ENCODE assay signal across 15 cellular contexts in genomic region chr19:18424890-18425514, GRCh38. TPM values are rescaled to one million over a fixed set of nuclear protein-coding genes. Genes with fewer than 3 reads are reported as not detected.
DNase-seq lines count a peak whose midpoint lies in the region; ATAC-seq and TF ChIP-seq lines count a peak whose summit lies in the region.
"Had no signal": no experiment of that assay in that cellular context is flagged by ENCODE, and none has a peak within 500 bp of the region (broad histone marks: within the 10 kb centered on the region; RNA-seq: fewer than 3 reads in every experiment).

No MANE protein-coding gene starts in this region.

- H4K91ac ChIP-seq in mesenchymal stem cell (ENCODE audit: low read length): no peak overlapping the region

- no peak overlapping the region for H4K8ac ChIP-seq in mesenchymal stem cell (ENCODE audit: low read length)

- DNase-seq in activated CD8-positive, alpha-beta memory T cell treated with anti-CD3 and anti-CD28 coated beads, Interleukin-2, amount 10 ng/mL, durations not matched to agents 7 days and 5 days: peak; percentile 39
- no peak for DNase-seq in activated CD8-positive, alpha-beta memory T cell treated with anti-CD3 and anti-CD28 coated beads, Interleukin-2, amount 50 U/mL, for 4 hours
- DNase-seq in activated CD4-positive, alpha-beta memory T cell treated with anti-CD3 and anti-CD28 coated beads, Interleukin-2, amount 10 ng/mL, durations not matched to agents 7 days and 5 days: no peak
- DNase-seq in mesenchymal stem cell (no peak), NCI-H1105 treated with DMSO at 0.1 percent for 48 hours (lab: John Stamatoyannopoulos, UW) (no peak), GM10266 (ENCODE audit: extremely low spot score) (no peak)
- DNase-seq in NK-92 treated with Interleukin-12 subunit alpha and Interleukin-12 subunit beta, amount 100 ng/mL, for 24 hours (lab: John Stamatoyannopoulos, UW): no peak
- DNase-seq: activated CD4-positive, alpha-beta T cell treated with anti-CD3 and anti-CD28 coated beads, Interleukin-2, amount 50 U/mL, for 48 hours; naive B cell; NCI-H2227 treated with DMSO at 0.1 percent for 48 hours; SJCRH30; stimulated activated CD4-positive, alpha-beta T cell treated with anti-CD3 and anti-CD28 coated beads, Interleukin-12 subunit alpha, Interleukin-12 subunit beta, amount 100 ng/mL, for 4 hours had no signal

- H2BK5ac ChIP-seq in mesenchymal stem cell (ENCODE audit: low read depth, low read length, poor library complexity, severe bottlenecking): no peak overlapping the region

- no peak overlapping the region for H3K4me2 ChIP-seq in mesenchymal stem cell (ENCODE audit: low read length, poor library complexity, severe bottlenecking)

- no peaks in the 10 kb centered on the region for H3K27me3 Mint-ChIP-seq in activated CD8-positive, alpha-beta memory T cell treated with anti-CD3 and anti-CD28 coated beads, Interleukin-2, amount 10 ng/mL, durations not matched to agents 7 days and 5 days
- H3K27me3 Mint-ChIP-seq in activated CD4-positive, alpha-beta memory T cell treated with anti-CD3 and anti-CD28 coated beads, Interleukin-2, amount 10 ng/mL, durations not matched to agents 7 days and 5 days: no peaks in the 10 kb centered on the region

- H3K4me3 Mint-ChIP-seq in activated CD8-positive, alpha-beta memory T cell treated with anti-CD3 and anti-CD28 coated beads, Interleukin-2, amount 10 ng/mL, durations not matched to agents 7 days and 5 days: no peak overlapping the region
- no peak overlapping the region for H3K4me3 Mint-ChIP-seq in activated CD4-positive, alpha-beta memory T cell treated with anti-CD3 and anti-CD28 coated beads, Interleukin-2, amount 10 ng/mL, durations not matched to agents 7 days and 5 days
- H3K4me3 Mint-ChIP-seq: naive B cell had no signal

- H3K9me3 ChIP-seq in mesenchymal stem cell (ENCODE audit: control insufficient read depth, low read length) (no peaks in the 10 kb centered on the region), thymus (ENCODE audit: control insufficient read depth) (no peaks in the 10 kb centered on the region)
- H3K9me3 ChIP-seq: left lung, SJCRH30 had no signal

- no peak overlapping the region for H2AFZ ChIP-seq in mesenchymal stem cell (ENCODE audit: low read depth, low read length)

- no peak overlapping the region for H3K14ac ChIP-seq in mesenchymal stem cell (ENCODE audit: low read length in 2 of 2)

- no peak for ATAC-seq in activated CD8-positive, alpha-beta memory T cell treated with anti-CD3 and anti-CD28 coated beads, Interleukin-2, amount 10 ng/mL, durations not matched to agents 7 days and 5 days
- ATAC-seq: left lung had no signal

- peaks cover 12% of the 10 kb centered on the region for H3K36me3 Mint-ChIP-seq in activated CD8-positive, alpha-beta memory T cell treated with anti-CD3 and anti-CD28 coated beads, Interleukin-2, amount 10 ng/mL, durations not matched to agents 7 days and 5 days
- peaks cover 17% of the 10 kb centered on the region for H3K36me3 Mint-ChIP-seq in activated CD4-positive, alpha-beta memory T cell treated with anti-CD3 and anti-CD28 coated beads, Interleukin-2, amount 10 ng/mL, durations not matched to agents 7 days and 5 days (ENCODE audit: low read depth)
- H3K36me3 Mint-ChIP-seq: naive B cell had no signal

- no peak overlapping the region for H3K18ac ChIP-seq in mesenchymal stem cell (ENCODE audit: low read depth in 1 of 2, low read length in 2 of 2)

- peak overlapping the region in 1 of 2 experiments; percentile 6 for H2BK12ac ChIP-seq in mesenchymal stem cell (ENCODE audit: low read length in 2 of 2)

- no peak for TF ChIP-seq CTCF in GM10266 (IDR thresholded peaks at IDR 0.05; ENCODE audit: control insufficient read depth, insufficient read depth, low read depth, missing control alignments)

- no peak overlapping the region for H2BK120ac ChIP-seq in mesenchymal stem cell (ENCODE audit: low read depth, low read length)

- H3K27me3 ChIP-seq in mesenchymal stem cell (ENCODE audit: control insufficient read depth in 1 of 2, insufficient read depth in 1 of 2, low read length in 2 of 2): no peaks in the 10 kb centered on the region
- no peaks in the 10 kb centered on the region for H3K27me3 ChIP-seq in thymus (ENCODE audit: control insufficient read depth, insufficient read depth)
- H3K27me3 ChIP-seq: SJCRH30 had no signal

- no peak overlapping the region for H2AK5ac ChIP-seq in mesenchymal stem cell (ENCODE audit: low read length, severe bottlenecking)

- H3K4me3 ChIP-seq in mesenchymal stem cell (ENCODE audit: insufficient read depth in 1 of 2, low read depth in 1 of 2, low read length in 2 of 2): no peak overlapping the region
- no peak overlapping the region for H3K4me3 ChIP-seq in thymus (ENCODE audit: low read length)
- H3K4me3 ChIP-seq: left lung, SJCRH30 had no signal

- no peak overlapping the region for H2BK15ac ChIP-seq in mesenchymal stem cell (ENCODE audit: low read depth, poor library complexity, severe bottlenecking)

- peak overlapping the region; percentile 77 for H3K9ac ChIP-seq in mesenchymal stem cell (ENCODE audit: low read length)

- POLR2A ChIA-PET in activated CD4-positive, alpha-beta memory T cell treated with anti-CD3 and anti-CD28 coated beads, Interleukin-2, amount 10 ng/mL, durations not matched to agents 7 days and 5 days (lab: Charles Lee): no interaction called here

- H3K79me1 ChIP-seq in mesenchymal stem cell (replicated peaks; ENCODE audit: low read length, poor library complexity, severe bottlenecking): peaks cover 5% of the 10 kb centered on the region

- H3K36me3 ChIP-seq in mesenchymal stem cell (ENCODE audit: control insufficient read depth in 1 of 2, insufficient read depth in 2 of 2, low read depth in 1 of 2, low read length in 2 of 2): peaks cover 0 to 36% of the 10 kb centered on the region in 2 experiments
- H3K36me3 ChIP-seq in thymus (ENCODE audit: control insufficient read depth, insufficient read depth): no peaks in the 10 kb centered on the region
- H3K36me3 ChIP-seq: SJCRH30 had no signal

- H3K23ac ChIP-seq in mesenchymal stem cell (ENCODE audit: low read length in 2 of 2): no peak overlapping the region

- no peak overlapping the region for H3K27ac Mint-ChIP-seq in activated CD8-positive, alpha-beta memory T cell treated with anti-CD3 and anti-CD28 coated beads, Interleukin-2, amount 10 ng/mL, durations not matched to agents 7 days and 5 days
- H3K27ac Mint-ChIP-seq in activated CD4-positive, alpha-beta memory T cell treated with anti-CD3 and anti-CD28 coated beads, Interleukin-2, amount 10 ng/mL, durations not matched to agents 7 days and 5 days: peak overlapping the region; percentile 23

- H3K4me1 Mint-ChIP-seq in activated CD8-positive, alpha-beta memory T cell treated with anti-CD3 and anti-CD28 coated beads, Interleukin-2, amount 10 ng/mL, durations not matched to agents 7 days and 5 days: peaks cover 71% of the 10 kb centered on the region
- peaks cover 71% of the 10 kb centered on the region for H3K4me1 Mint-ChIP-seq in activated CD4-positive, alpha-beta memory T cell treated with anti-CD3 and anti-CD28 coated beads, Interleukin-2, amount 10 ng/mL, durations not matched to agents 7 days and 5 days

- WGBS in mesenchymal stem cell: 92% methylated on average over 16 of the region's 17 CpGs
- 94% methylated on average over 17 of the region's 17 CpGs for WGBS in thymus

- H3K9me3 Mint-ChIP-seq in activated CD8-positive, alpha-beta memory T cell treated with anti-CD3 and anti-CD28 coated beads, Interleukin-2, amount 10 ng/mL, durations not matched to agents 7 days and 5 days (ENCODE audit: low read depth): no peaks in the 10 kb centered on the region
- no peaks in the 10 kb centered on the region for H3K9me3 Mint-ChIP-seq in activated CD4-positive, alpha-beta memory T cell treated with anti-CD3 and anti-CD28 coated beads, Interleukin-2, amount 10 ng/mL, durations not matched to agents 7 days and 5 days
- H3K9me3 Mint-ChIP-seq: naive B cell had no signal

- H3K27ac ChIP-seq in mesenchymal stem cell (ENCODE audit: low read length, poor library complexity, severe bottlenecking): no peak overlapping the region
- H3K27ac ChIP-seq in thymus (ENCODE audit: low read depth): peak overlapping the region; percentile 20
- H3K27ac ChIP-seq: HL-60, SJCRH30 had no signal

- H3K4ac ChIP-seq in mesenchymal stem cell (ENCODE audit: low read depth in 1 of 2, low read length in 2 of 2): no peak overlapping the region

- CTCF ChIA-PET in activated CD8-positive, alpha-beta memory T cell treated with anti-CD3 and anti-CD28 coated beads, Interleukin-2, amount 10 ng/mL, durations not matched to agents 7 days and 5 days (lab: Charles Lee): interaction anchor here (17.3 kb wide), 1 partner anchor 37 kb away, joined by 278 read pairs; the partner anchor contains the start of gene GDF15
- CTCF ChIA-PET in activated CD4-positive, alpha-beta memory T cell treated with anti-CD3 and anti-CD28 coated beads, Interleukin-2, amount 10 ng/mL, durations not matched to agents 7 days and 5 days (lab: Charles Lee): no interaction called here

- peaks cover 74% of the 10 kb centered on the region for H3K4me1 ChIP-seq in mesenchymal stem cell (ENCODE audit: control insufficient read depth, insufficient read depth, low read depth, low read length)
- H3K4me1 ChIP-seq in thymus (ENCODE audit: control insufficient read depth, insufficient read depth, low read length): peaks cover 28% of the 10 kb centered on the region

RNA-seq across cellular contexts. Expression of gene SSBP4, which starts 5.8 kb away (rescaled TPM):
- total RNA-seq in activated CD8-positive, alpha-beta memory T cell treated with anti-CD3 and anti-CD28 coated beads, Interleukin-2, amount 10 ng/mL, durations not matched to agents 7 days and 5 days: 100 to 1,000 TPM; 197 to 247 TPM
- 100 to 1,000 TPM; 140 to 153 TPM for total RNA-seq in activated CD4-positive, alpha-beta memory T cell treated with anti-CD3 and anti-CD28 coated beads, Interleukin-2, amount 10 ng/mL, durations not matched to agents 7 days and 5 days
- polyA plus RNA-seq in mesenchymal stem cell (2013, experiment 1 of 2): 88.5 TPM
- 97.4 TPM for polyA plus RNA-seq in mesenchymal stem cell (2013, experiment 2 of 2)
- polyA plus RNA-seq in thymus: 50.3 TPM

RNA-seq across cellular contexts. Expression of gene ISYNA1, which starts 12.9 kb away (rescaled TPM):
- total RNA-seq in activated CD8-positive, alpha-beta memory T cell treated with anti-CD3 and anti-CD28 coated beads, Interleukin-2, amount 10 ng/mL, durations not matched to agents 7 days and 5 days: 10 to 100 TPM; 29.6 to 30.0 TPM
- 10 to 100 TPM; 16.7 to 18.0 TPM for total RNA-seq in activated CD4-positive, alpha-beta memory T cell treated with anti-CD3 and anti-CD28 coated beads, Interleukin-2, amount 10 ng/mL, durations not matched to agents 7 days and 5 days
- polyA plus RNA-seq in mesenchymal stem cell (2013, experiment 1 of 2): 83.2 TPM
- 85.1 TPM for polyA plus RNA-seq in mesenchymal stem cell (2013, experiment 2 of 2)
- polyA plus RNA-seq in thymus: 66.1 TPM

RNA-seq across cellular contexts. Expression of gene LRRC25, which starts 27.6 kb away (rescaled TPM):
- under 1 TPM in 1 of 2 experiments, not detected in 1; 0.12 TPM for total RNA-seq in activated CD8-positive, alpha-beta memory T cell treated with anti-CD3 and anti-CD28 coated beads, Interleukin-2, amount 10 ng/mL, durations not matched to agents 7 days and 5 days
- not detected for total RNA-seq in activated CD4-positive, alpha-beta memory T cell treated with anti-CD3 and anti-CD28 coated beads, Interleukin-2, amount 10 ng/mL, durations not matched to agents 7 days and 5 days
- polyA plus RNA-seq in mesenchymal stem cell (2013, experiment 1 of 2): 1.0 TPM
- polyA plus RNA-seq in mesenchymal stem cell (2013, experiment 2 of 2): 1.1 TPM
- 6.2 TPM for polyA plus RNA-seq in thymus
- total RNA-seq: SJCRH30 had no signal

RNA-seq across cellular contexts. Expression of gene GDF15, which starts 39.0 kb away (rescaled TPM):
- not detected for total RNA-seq in activated CD8-positive, alpha-beta memory T cell treated with anti-CD3 and anti-CD28 coated beads, Interleukin-2, amount 10 ng/mL, durations not matched to agents 7 days and 5 days
- total RNA-seq in activated CD4-positive, alpha-beta memory T cell treated with anti-CD3 and anti-CD28 coated beads, Interleukin-2, amount 10 ng/mL, durations not matched to agents 7 days and 5 days: not detected
- 355 TPM for polyA plus RNA-seq in mesenchymal stem cell (2013, experiment 1 of 2)
- 348 TPM for polyA plus RNA-seq in mesenchymal stem cell (2013, experiment 2 of 2)
- polyA plus RNA-seq in thymus: 2.2 TPM
